11 cellular contexts compared by ENCODE assay signal in genomic region chr11:76382209-76382608, GRCh38. TPM values are rescaled to one million over a fixed set of nuclear protein-coding genes. Genes with fewer than 3 reads are reported as not detected.
A peak's percentile ranks its signal among the peaks of the same experiment; 100 is the strongest.
DNase-seq lines count a peak whose midpoint lies in the region; ATAC-seq and TF ChIP-seq lines count a peak whose summit lies in the region.
"Had no signal": no experiment of that assay in that cellular context is flagged by ENCODE, and none has a peak within 500 bp of the region (broad histone marks: within the 10 kb centered on the region; RNA-seq: fewer than 3 reads in every experiment).

No MANE protein-coding gene starts in this region.

- DNase-seq in COLO668 (lab: John Stamatoyannopoulos, UW; ENCODE audit: unreplicated experiment) (peak; percentile 12), natural killer cell (no peak), NCI-H2171 treated with DMSO at 0.1 percent for 48 hours (lab: John Stamatoyannopoulos, UW) (no peak), NCI-H82 (lab: John Stamatoyannopoulos, UW) (no peak), germinal center (ENCODE audit: low spot score) (no peak), sigmoid colon (no peak)
- DNase-seq: cortex of kidney, HCEC 1CT, lower lobe of right lung had no signal

- no peak for TF ChIP-seq POLR2A in sigmoid colon (IDR thresholded peaks at IDR 0.05)

- H3K27ac Mint-ChIP-seq in brain (peak overlapping the region in 4 of 5 experiments; percentile 52 to 99 (median 63)), natural killer cell (no peak overlapping the region)

- H3K36me3 Mint-ChIP-seq in brain (peaks cover 31% of the 10 kb centered on the region), natural killer cell (no peaks in the 10 kb centered on the region)

- H3K27me3 ChIP-seq in sigmoid colon, result no peaks in the 10 kb centered on the region

- peak overlapping the region; percentile 95 to 98 (median 96) for H3K4me3 Mint-ChIP-seq in brain
- H3K4me3 Mint-ChIP-seq in natural killer cell, result peak overlapping the region; percentile 93

- H3K4me3 ChIP-seq in sigmoid colon, result no peak overlapping the region

- no peak for TF ChIP-seq EP300 in sigmoid colon (IDR thresholded peaks at IDR 0.05)

- H3K4me1 Mint-ChIP-seq in brain (peaks cover 81% of the 10 kb centered on the region), natural killer cell (peaks cover 31 to 55% of the 10 kb centered on the region in 2 donors)

- WGBS in sigmoid colon, 2 donors, result 83 to 89% methylated on average over 6 of the region's 6 CpGs

- H3K27ac ChIP-seq in KOPT-K1 (ENCODE audit: low read depth, low read length, poor library complexity, severe bottlenecking), result peak overlapping the region; percentile 56
- H3K27ac ChIP-seq in sigmoid colon, result no peak overlapping the region

- intact Hi-C loops in natural killer cell (cut with micrococcal nuclease), result loop anchor here (10.0 kb wide), 1 partner anchor 133 kb away; no protein-coding TSS in a partner anchor
- intact Hi-C loops in sigmoid colon (cut with DNase I), result no loop called here

- ATAC-seq in natural killer cell, result no peak
- ATAC-seq: lower lobe of right lung had no signal

- no peak for TF ChIP-seq CTCF in brain (conservative IDR thresholded peaks at IDR 0.05)
- TF ChIP-seq CTCF in natural killer cell (IDR thresholded peaks at IDR 0.05), result no peak
- TF ChIP-seq CTCF in sigmoid colon (IDR thresholded peaks at IDR 0.05), result no peak

- H3K9me3 ChIP-seq in KOPT-K1 (ENCODE audit: insufficient read depth, low read length, poor library complexity, severe bottlenecking) (no peaks in the 10 kb centered on the region), sigmoid colon (no peaks in the 10 kb centered on the region)
- H3K9me3 ChIP-seq: lower lobe of right lung had no signal

- peaks cover 0 to 40% (median 28%) of the 10 kb centered on the region in 4 donors for H3K4me1 ChIP-seq in sigmoid colon

- peaks cover 0 to 4% (median 0%) of the 10 kb centered on the region in 5 experiments for H3K9me3 Mint-ChIP-seq in brain
- H3K9me3 Mint-ChIP-seq in natural killer cell, result no peaks in the 10 kb centered on the region

- H3K27me3 Mint-ChIP-seq in brain, result peaks cover 5% of the 10 kb centered on the region
- no peaks in the 10 kb centered on the region for H3K27me3 Mint-ChIP-seq in natural killer cell (ENCODE audit: low read depth in 2 of 2)

- H3K36me3 ChIP-seq in KOPT-K1 (ENCODE audit: insufficient read depth, low read length), result peaks cover 6% of the 10 kb centered on the region; the same call in 1 of the 2 replicates
- H3K36me3 ChIP-seq in sigmoid colon, result peaks cover 0 to 6% (median 0%) of the 10 kb centered on the region in 4 donors
- H3K36me3 ChIP-seq: lower lobe of right lung had no signal

RNA-seq across cellular contexts. Expression of gene GVQW3, which starts 1.1 kb away (rescaled TPM):
- 7.5 TPM for polyA plus RNA-seq in brain (ENCODE audit: insufficient read depth, low read depth, low replicate concordance)
- total RNA-seq in natural killer cell, result 1 to 10 TPM; 3.2 to 5.6 (median 4.0) TPM
- 1 to 10 TPM in 3 of 4 donors, under 1 TPM in 1; 0.41 to 4.7 (median 2.2) TPM for total RNA-seq in sigmoid colon
- polyA plus RNA-seq in sigmoid colon, result 1 to 10 TPM in 1 of 3 donors, under 1 TPM in 2; 0.60 to 1.9 (median 0.69) TPM

RNA-seq across cellular contexts. Expression of gene THAP12, which starts 1.3 kb away (rescaled TPM):
- polyA plus RNA-seq in brain (ENCODE audit: insufficient read depth, low read depth, low replicate concordance) (14.0 TPM), sigmoid colon (10 to 100 TPM; 27.1 to 43.2 (median 27.3) TPM)
- total RNA-seq in natural killer cell (10 to 100 TPM; 56.0 to 66.1 (median 64.3) TPM), sigmoid colon (10 to 100 TPM; 27.7 to 35.0 (median 31.4) TPM)

Comparison
In these comparisons a context has a peak if more than half of its experiments do, and no peak if none do; other contexts are left out.
1. H3K27ac Mint-ChIP-seq: peak in brain (4 of 5); none in natural killer cell (0 of 2).